Comparison of ENCODE assay signal across 34 cellular contexts in the genomic region with DNA sequence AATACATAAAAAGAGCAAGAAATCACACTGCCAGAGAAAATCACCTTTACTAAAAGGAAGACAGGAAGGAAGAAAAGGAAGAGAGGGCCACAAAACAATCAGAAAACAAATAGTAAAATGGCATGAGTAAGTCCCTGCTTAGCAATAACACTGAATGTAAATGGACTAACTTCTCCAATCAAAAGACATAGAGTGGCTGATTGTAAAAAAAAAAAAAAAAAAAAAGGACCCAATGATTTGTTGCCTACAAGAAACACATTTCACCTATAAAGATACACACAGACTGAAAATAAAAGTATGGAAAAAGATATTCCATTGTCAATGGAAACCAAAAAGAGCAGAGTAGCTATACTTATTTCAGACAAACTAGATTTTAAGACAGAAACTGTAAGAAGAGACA.
"Had no signal": no experiment of that assay in that cellular context is flagged by ENCODE, and none has a peak within 500 bp of the region (broad histone marks: within the 10 kb centered on the region; RNA-seq: fewer than 3 reads in every experiment).

No MANE protein-coding gene starts in this region.

- H3K27me3 ChIP-seq: breast epithelium, cardiac muscle cell, colonic mucosa, esophagus squamous epithelium, gastroesophageal sphincter, heart right ventricle, hepatocyte had no signal

- ATAC-seq: activated CD8-positive, alpha-beta T cell treated with anti-CD3 and anti-CD28 coated beads, Interleukin-2, amount 10 ng/mL, durations not matched to agents 7 days and 5 days; activated T-helper 17 cell treated with anti-CD3 and anti-CD28 coated beads, Interleukin-2, amount 50 U/mL, for 72 hours; gastroesophageal sphincter; heart right ventricle; WTC11 had no signal

- H3K27ac Mint-ChIP-seq: activated CD4-positive, alpha-beta memory T cell treated with anti-CD3 and anti-CD28 coated beads for 36 hours; activated CD8-positive, alpha-beta T cell treated with anti-CD3 and anti-CD28 coated beads, Interleukin-2, amount 10 ng/mL, durations not matched to agents 7 days and 5 days; activated naive CD8-positive, alpha-beta T cell; activated T-helper 17 cell treated with anti-CD3 and anti-CD28 coated beads, Interleukin-2, amount 50 U/mL, for 72 hours; brain; WTC11 had no signal

- H3K36me3 ChIP-seq: breast epithelium, colonic mucosa, gastroesophageal sphincter had no signal

- DNase-seq: activated CD4-positive, alpha-beta memory T cell treated with anti-CD3 and anti-CD28 coated beads for 36 hours; activated CD4-positive, alpha-beta T cell treated with anti-CD3 and anti-CD28 coated beads for 1 hour; activated CD4-positive, alpha-beta T cell treated with anti-CD3 and anti-CD28 coated beads for 4 hours; activated CD4-positive, alpha-beta T cell treated with anti-CD3 and anti-CD28 coated beads, Interleukin-2, amount 50 U/mL, for 1 hour; activated CD8-positive, alpha-beta T cell treated with anti-CD3 and anti-CD28 coated beads, Interleukin-2, amount 10 ng/mL, durations not matched to agents 7 days and 5 days; activated effector memory CD4-positive, alpha-beta T cell treated with Interleukin-2 at 50 U/mL for 16 hours; activated gamma-delta T cell treated with Interleukin-2 at 50 U/mL for 16 hours; activated naive CD4-positive, alpha-beta T cell treated with anti-CD3 and anti-CD28 coated beads, Interleukin-2, amount 50 U/mL, for 16 hours; activated naive CD4-positive, alpha-beta T cell treated with Interleukin-2 at 50 U/mL for 16 hours; activated T-cell treated with anti-CD3 and anti-CD28 coated beads, Interleukin-2, amount 50 U/mL, for 1 hour; activated T-cell treated with anti-CD3 and anti-CD28 coated beads, Interleukin-2, amount 50 U/mL, for 48 hours; amniotic stem cell; aorta; central memory CD4-positive, alpha-beta T cell; cerebellar nuclear complex; colonic mucosa; effector CD8-positive, alpha-beta T cell; esophagus squamous epithelium; foreskin melanocyte; heart right ventricle; T-helper 2 cell had no signal

- H3K4me1 ChIP-seq: breast epithelium, esophagus squamous epithelium, gastroesophageal sphincter, heart right ventricle had no signal

- FAIRE-seq: endometrium, endothelial cell of umbilical vein, TTC549 had no signal

- H3K4me1 Mint-ChIP-seq: brain, WTC11 had no signal

- H3K27me3 Mint-ChIP-seq: activated CD4-positive, alpha-beta memory T cell treated with anti-CD3 and anti-CD28 coated beads for 36 hours; activated naive CD8-positive, alpha-beta T cell; activated T-helper 17 cell treated with anti-CD3 and anti-CD28 coated beads, Interleukin-2, amount 50 U/mL, for 72 hours; brain had no signal

- H3K9me3 Mint-ChIP-seq: WTC11 had no signal

- H3K27ac ChIP-seq: breast epithelium, cardiac muscle cell, colonic mucosa, epithelial cell of prostate, esophagus squamous epithelium, gastroesophageal sphincter, heart right ventricle, hepatocyte, VCaP had no signal

- H2AFZ ChIP-seq: hepatocyte had no signal

- H3K79me2 ChIP-seq: hepatocyte had no signal

- H3K4me3 ChIP-seq: breast epithelium, cardiac muscle cell, colonic mucosa, esophagus squamous epithelium, gastroesophageal sphincter, heart right ventricle, hepatocyte had no signal

- H3K4me2 ChIP-seq: hepatocyte had no signal

- H3K9me3 ChIP-seq: colonic mucosa, esophagus squamous epithelium, gastroesophageal sphincter had no signal

- H3K4me3 Mint-ChIP-seq: activated CD4-positive, alpha-beta memory T cell treated with anti-CD3 and anti-CD28 coated beads for 36 hours; activated CD8-positive, alpha-beta T cell treated with anti-CD3 and anti-CD28 coated beads, Interleukin-2, amount 10 ng/mL, durations not matched to agents 7 days and 5 days; activated naive CD8-positive, alpha-beta T cell; activated T-helper 17 cell treated with anti-CD3 and anti-CD28 coated beads, Interleukin-2, amount 50 U/mL, for 72 hours; brain; WTC11 had no signal
